1 cellular context compared by ENCODE assay signal in genomic region chr4:7928711-7929505, GRCh38.
TF ChIP-seq lines count a peak whose summit lies in the region.

No MANE protein-coding gene starts in this region.

TF ChIP-seq in GM23338, 12 proteins besides CTCF, POLR2A, EP300 and RAD21 (continued from another document):
- TF ChIP-seq ZNF462 (CRISPR knock-in tag; IDR thresholded peaks at IDR 0.05) (no peak), NANOG (IDR thresholded peaks at IDR 0.05; ENCODE audit: borderline replicate concordance) (no peak), EZH2 (IDR thresholded peaks at IDR 0.05; ENCODE audit: low read depth, unreplicated experiment) (no peak), STAT1 (IDR thresholded peaks at IDR 0.05; ENCODE audit: unreplicated experiment) (no peak), POLR2AphosphoS5 (IDR thresholded peaks at IDR 0.05; ENCODE audit: low read depth) (no peak), ZNF114 (CRISPR knock-in tag; IDR thresholded peaks at IDR 0.05) (no peak), CREB1 (CRISPR knock-in tag; IDR thresholded peaks at IDR 0.05; ENCODE audit: low read depth) (no peak), JUNB (IDR thresholded peaks at IDR 0.05; ENCODE audit: unreplicated experiment) (no peak), ZNF331 (CRISPR knock-in tag; IDR thresholded peaks at IDR 0.05; ENCODE audit: low read depth) (no peak), EZH2phosphoT487 (IDR thresholded peaks at IDR 0.05; ENCODE audit: unreplicated experiment) (no peak)
- TF ChIP-seq, protein P1, sequence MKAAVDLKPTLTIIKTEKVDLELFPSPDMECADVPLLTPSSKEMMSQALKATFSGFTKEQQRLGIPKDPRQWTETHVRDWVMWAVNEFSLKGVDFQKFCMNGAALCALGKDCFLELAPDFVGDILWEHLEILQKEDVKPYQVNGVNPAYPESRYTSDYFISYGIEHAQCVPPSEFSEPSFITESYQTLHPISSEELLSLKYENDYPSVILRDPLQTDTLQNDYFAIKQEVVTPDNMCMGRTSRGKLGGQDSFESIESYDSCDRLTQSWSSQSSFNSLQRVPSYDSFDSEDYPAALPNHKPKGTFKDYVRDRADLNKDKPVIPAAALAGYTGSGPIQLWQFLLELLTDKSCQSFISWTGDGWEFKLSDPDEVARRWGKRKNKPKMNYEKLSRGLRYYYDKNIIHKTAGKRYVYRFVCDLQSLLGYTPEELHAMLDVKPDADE (IDR thresholded peaks at IDR 0.05): no peak
